ENCODE assay signal across 8 cellular contexts in the genomic region with DNA sequence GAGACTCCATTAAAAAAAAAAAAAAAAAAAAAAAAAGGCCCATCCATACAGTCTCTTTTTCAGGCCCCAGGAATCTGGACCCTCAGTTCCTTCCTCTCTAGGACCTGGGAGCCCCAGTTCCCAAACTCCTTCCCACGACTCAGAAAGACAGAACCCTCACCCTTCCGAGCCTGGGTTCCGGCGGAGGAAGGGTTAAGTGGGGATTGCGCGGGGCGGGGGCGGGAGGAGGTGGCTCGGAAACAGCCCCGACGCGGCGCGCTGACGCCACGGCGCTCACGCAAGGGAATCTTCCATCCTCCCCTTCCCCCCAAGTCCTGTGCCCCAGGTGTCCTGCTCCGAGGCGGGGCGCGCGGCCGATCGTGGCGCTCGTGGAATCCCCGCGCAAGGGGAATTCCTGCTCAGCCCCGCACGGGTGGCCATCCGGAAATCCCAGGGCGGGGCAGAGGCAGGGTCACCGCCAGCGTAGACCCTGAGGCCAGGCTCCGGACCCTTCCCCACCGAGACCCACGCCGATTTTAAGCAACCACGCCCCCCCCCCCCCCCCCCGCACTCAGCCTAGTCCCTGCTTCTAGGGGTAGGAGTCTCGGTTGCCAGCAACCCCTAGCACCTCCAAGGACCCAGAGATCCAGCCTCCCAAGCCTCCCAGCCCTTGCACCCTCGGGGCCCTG. TPM values are rescaled to one million over a fixed set of nuclear protein-coding genes. Genes with fewer than 3 reads are reported as not detected.
DNase-seq lines count a peak whose midpoint lies in the region; ATAC-seq lines count a peak whose summit lies in the region.

No MANE protein-coding gene starts in this region.

- peak; percentile 90 for DNase-seq in AG08396 (ENCODE audit: low spot score)
- peak; percentile 94 for DNase-seq in NCI-H82 (lab: John Stamatoyannopoulos, UW)
- DNase-seq in activated CD8-positive, alpha-beta memory T cell treated with anti-CD3 and anti-CD28 coated beads for 4 hours (ENCODE audit: low read depth in 2 of 2): peak; percentile 76 to 79
- DNase-seq in effector CD8-positive, alpha-beta T cell (lab: John Stamatoyannopoulos, UW): peak; percentile 80
- peak; percentile 84 to 92 for DNase-seq in lung microvascular endothelial cell (ENCODE audit: low read depth in 2 of 2)
- DNase-seq in stimulated activated CD4-positive, alpha-beta T cell treated with anti-CD3 and anti-CD28 coated beads, TNF-alpha, amount 100 ng/mL, for 24 hours (ENCODE audit: low read depth in 3 of 3): peak; percentile 74 to 87 (median 76)

- ATAC-seq in GM18909 (IDR thresholded peaks at IDR 0.05; ENCODE audit: poor library complexity, unreplicated experiment): peak; percentile 43
- peak; percentile 49 for ATAC-seq in HG03521 (IDR thresholded peaks at IDR 0.05; ENCODE audit: unreplicated experiment)

RNA-seq across cellular contexts. Expression of a gene that starts 0.7 kb away (rescaled TPM):
- 1.3 and 3.8 TPM in 2 replicates for total RNA-seq in lung microvascular endothelial cell

RNA-seq across cellular contexts. Expression of a gene that starts 2.6 kb away (rescaled TPM):
- 0.22 and 0.40 TPM in 2 replicates for total RNA-seq in lung microvascular endothelial cell

RNA-seq across cellular contexts. Expression of a gene that starts 8.4 kb away (rescaled TPM):
- total RNA-seq in lung microvascular endothelial cell: not detected in 2 replicates

RNA-seq across cellular contexts. Expression of a gene that starts 31.3 kb away (rescaled TPM):
- total RNA-seq in lung microvascular endothelial cell: 1.2 and 2.2 TPM in 2 replicates

RNA-seq across cellular contexts. Expression of a gene that starts 36.5 kb away (rescaled TPM):
- total RNA-seq in lung microvascular endothelial cell: 1.3 and 2.0 TPM in 2 replicates

Comparison
In these comparisons a context has a peak if more than half of its experiments do, and no peak if none do; other contexts are left out.
1. Peak in every context shown above with its lines: DNase-seq and ATAC-seq.